ENCODE assay signal across 7 cellular contexts in genomic region chr2:87554678-87555077, GRCh38.
DNase-seq lines count a peak whose midpoint lies in the region; ATAC-seq and TF ChIP-seq lines count a peak whose summit lies in the region.
"Not testable (repeated sequence)": the region's sequence is repeated elsewhere in the genome, so short reads cannot be mapped to it uniquely, and the experiment has no call there.

No MANE protein-coding gene starts in this region.

- not testable (repeated sequence) for H3K27me3 ChIP-seq in IMR-90 (ENCODE audit: control insufficient read depth, insufficient read depth, low read length)

- H2AK9ac ChIP-seq in IMR-90 (replicated peaks; ENCODE audit: low read depth, low read length, poor library complexity): not testable (repeated sequence)

- TF ChIP-seq POLR2A in IMR-90 (IDR thresholded peaks at IDR 0.05; ENCODE audit: low read depth, low read length): not testable (repeated sequence)

- dilution Hi-C loops in IMR-90 (cut with HindIII; ENCODE audit: low sequenced_read_pairs, unreplicated experiment): not testable (repeated sequence)

- not testable (repeated sequence) for H2AK5ac ChIP-seq in IMR-90 (ENCODE audit: low read depth, low read length)

- not testable (repeated sequence) for H3K4me3 Mint-ChIP-seq in activated B cell treated with CpG ODN at 0.5 μM for 24 hours; activated CD4-positive, alpha-beta T cell treated with anti-CD3 and anti-CD28 coated beads, Interleukin-2, amount 10 ng/mL, durations not matched to agents 24 days and 14 days; activated T-cell treated with anti-CD3 and anti-CD28 coated beads, Interleukin-2, amount 50 U/mL, for 72 hours; activated naive CD8-positive, alpha-beta T cell treated with anti-CD3 and anti-CD28 coated beads, Interleukin-2, amount 50 U/mL, for 24 hours; stimulated activated effector memory CD8-positive, alpha-beta T cell treated with anti-CD3 and anti-CD28 coated beads, Interleukin-12 subunit alpha, Interleukin-12 subunit beta, amount 100 ng/mL, for 72 hours

- not testable (repeated sequence) for H3K4me1 Mint-ChIP-seq in activated B cell treated with CpG ODN at 0.5 μM for 24 hours; activated CD4-positive, alpha-beta T cell treated with anti-CD3 and anti-CD28 coated beads, Interleukin-2, amount 10 ng/mL, durations not matched to agents 24 days and 14 days; activated T-cell treated with anti-CD3 and anti-CD28 coated beads, Interleukin-2, amount 50 U/mL, for 72 hours (ENCODE audit: low read depth); stimulated activated effector memory CD8-positive, alpha-beta T cell treated with anti-CD3 and anti-CD28 coated beads, Interleukin-12 subunit alpha, Interleukin-12 subunit beta, amount 100 ng/mL, for 72 hours
- H3K4me1 Mint-ChIP-seq in activated naive CD8-positive, alpha-beta T cell treated with anti-CD3 and anti-CD28 coated beads, Interleukin-2, amount 50 U/mL, for 24 hours: peaks cover 23% of the 10 kb centered on the region

- POLR2A ChIA-PET in IMR-90 (lab: Charles Lee; ENCODE audit: unreplicated experiment); activated B cell treated with CpG ODN at 0.5 μM for 24 hours (lab: Charles Lee): not testable (repeated sequence)

- H3K4me1 ChIP-seq in IMR-90 (ENCODE audit: control insufficient read depth, insufficient read depth, low read length): not testable (repeated sequence)

- H3K27ac Mint-ChIP-seq in activated B cell treated with CpG ODN at 0.5 μM for 24 hours; activated CD4-positive, alpha-beta T cell treated with anti-CD3 and anti-CD28 coated beads, Interleukin-2, amount 10 ng/mL, durations not matched to agents 24 days and 14 days; activated T-cell treated with anti-CD3 and anti-CD28 coated beads, Interleukin-2, amount 50 U/mL, for 72 hours; activated naive CD8-positive, alpha-beta T cell treated with anti-CD3 and anti-CD28 coated beads, Interleukin-2, amount 50 U/mL, for 24 hours; stimulated activated effector memory CD8-positive, alpha-beta T cell treated with anti-CD3 and anti-CD28 coated beads, Interleukin-12 subunit alpha, Interleukin-12 subunit beta, amount 100 ng/mL, for 72 hours: not testable (repeated sequence)

- H3K4ac ChIP-seq in IMR-90 (ENCODE audit: low read depth, low read length): not testable (repeated sequence)

- in situ Hi-C loops in IMR-90 (cut with MboI; ENCODE audit: low sequenced_read_pairs): not testable (repeated sequence)

- not testable (repeated sequence) for H2BK20ac ChIP-seq in IMR-90 (ENCODE audit: low read depth, low read length)

- not testable (repeated sequence) for H3K9me3 Mint-ChIP-seq in activated B cell treated with CpG ODN at 0.5 μM for 24 hours; activated CD4-positive, alpha-beta T cell treated with anti-CD3 and anti-CD28 coated beads, Interleukin-2, amount 10 ng/mL, durations not matched to agents 24 days and 14 days; activated T-cell treated with anti-CD3 and anti-CD28 coated beads, Interleukin-2, amount 50 U/mL, for 72 hours; activated naive CD8-positive, alpha-beta T cell treated with anti-CD3 and anti-CD28 coated beads, Interleukin-2, amount 50 U/mL, for 24 hours; stimulated activated effector memory CD8-positive, alpha-beta T cell treated with anti-CD3 and anti-CD28 coated beads, Interleukin-12 subunit alpha, Interleukin-12 subunit beta, amount 100 ng/mL, for 72 hours

- H3K56ac ChIP-seq in IMR-90 (ENCODE audit: extremely low read depth, insufficient read depth, low read length): not testable (repeated sequence)

- not testable (repeated sequence) for H3K23ac ChIP-seq in IMR-90 (ENCODE audit: low read depth, low read length)

- BruUV-seq in IMR-90 (replicated peaks; lab: Mats Ljungman, UMichigan): not testable (repeated sequence)

- not testable (repeated sequence) for H4K20me1 ChIP-seq in IMR-90 (ENCODE audit: insufficient read depth, low read length)

- H3K18ac ChIP-seq in IMR-90 (ENCODE audit: low read depth, low read length): not testable (repeated sequence)

- H3K14ac ChIP-seq in IMR-90 (replicated peaks; ENCODE audit: low read depth, low read length): not testable (repeated sequence)

- not testable (repeated sequence) for H3K27me3 Mint-ChIP-seq in activated B cell treated with CpG ODN at 0.5 μM for 24 hours; activated CD4-positive, alpha-beta T cell treated with anti-CD3 and anti-CD28 coated beads, Interleukin-2, amount 10 ng/mL, durations not matched to agents 24 days and 14 days; activated T-cell treated with anti-CD3 and anti-CD28 coated beads, Interleukin-2, amount 50 U/mL, for 72 hours (ENCODE audit: low read depth); activated naive CD8-positive, alpha-beta T cell treated with anti-CD3 and anti-CD28 coated beads, Interleukin-2, amount 50 U/mL, for 24 hours

- not testable (repeated sequence) for H3K4me2 ChIP-seq in IMR-90 (ENCODE audit: low read depth, low read length)

- H4K91ac ChIP-seq in IMR-90 (ENCODE audit: insufficient read depth, low read depth, low read length): not testable (repeated sequence)

- CTCF ChIA-PET in IMR-90 (lab: Yijun Ruan, JAX); activated B cell treated with CpG ODN at 0.5 μM for 24 hours (lab: Charles Lee): not testable (repeated sequence)

- H3K36me3 ChIP-seq in IMR-90 (ENCODE audit: control insufficient read depth, insufficient read depth, low read length): not testable (repeated sequence)

- not testable (repeated sequence) for H2BK5ac ChIP-seq in IMR-90 (ENCODE audit: low read depth, low read length, poor library complexity, severe bottlenecking)

- not testable (repeated sequence) for DNase-seq in IMR-90; activated B cell treated with CpG ODN at 0.5 μM for 24 hours; activated T-cell treated with anti-CD3 and anti-CD28 coated beads, Interleukin-2, amount 50 U/mL, for 72 hours; activated naive CD8-positive, alpha-beta T cell treated with anti-CD3 and anti-CD28 coated beads, Interleukin-2, amount 50 U/mL, for 24 hours; stimulated activated effector memory CD8-positive, alpha-beta T cell treated with anti-CD3 and anti-CD28 coated beads, Interleukin-12 subunit alpha, Interleukin-12 subunit beta, amount 100 ng/mL, for 72 hours (ENCODE audit: low spot score in 2 of 2); stimulated activated naive CD8-positive, alpha-beta T cell treated with anti-CD3 and anti-CD28 coated beads, Interleukin-15, Interleukin-2, amounts not matched to agents 100 U/mL and 50 U/mL, for 24 hours
- peak; percentile 37 for DNase-seq in activated CD4-positive, alpha-beta T cell treated with anti-CD3 and anti-CD28 coated beads, Interleukin-2, amount 10 ng/mL, durations not matched to agents 24 days and 14 days

- not testable (repeated sequence) for TF ChIP-seq CTCF in IMR-90 (conservative IDR thresholded peaks at IDR 0.05; ENCODE audit: low read depth, low read length); activated B cell treated with CpG ODN at 0.5 μM for 24 hours (IDR thresholded peaks at IDR 0.05)

- not testable (repeated sequence) for H3K9me3 ChIP-seq in IMR-90 (ENCODE audit: control insufficient read depth, insufficient read depth, low read length)

- not testable (repeated sequence) for H3K79me1 ChIP-seq in IMR-90 (ENCODE audit: low read depth in 1 of 2, low read length in 2 of 2)

- intact Hi-C loops in IMR-90 (cut with micrococcal nuclease); activated B cell treated with CpG ODN at 0.5 μM for 24 hours (cut with micrococcal nuclease); activated CD4-positive, alpha-beta T cell treated with anti-CD3 and anti-CD28 coated beads, Interleukin-2, amount 10 ng/mL, durations not matched to agents 24 days and 14 days (cut with micrococcal nuclease): not testable (repeated sequence)

- H4K5ac ChIP-seq in IMR-90 (ENCODE audit: low read depth, low read length): not testable (repeated sequence)

- H4K8ac ChIP-seq in IMR-90 (ENCODE audit: low read depth in 2 of 2, low read length in 2 of 2): not testable (repeated sequence)

- not testable (repeated sequence) for H3K9ac ChIP-seq in IMR-90 (ENCODE audit: low read depth, low read length)

- not testable (repeated sequence) for H3K9me1 ChIP-seq in IMR-90 (ENCODE audit: insufficient read depth, low read length)

- TF ChIP-seq RAD21 in IMR-90 (IDR thresholded peaks at IDR 0.05; ENCODE audit: low read length): not testable (repeated sequence)

- not testable (repeated sequence) for H2BK120ac ChIP-seq in IMR-90 (ENCODE audit: low read depth, low read length)

- not testable (repeated sequence) for H3K36me3 Mint-ChIP-seq in activated B cell treated with CpG ODN at 0.5 μM for 24 hours (ENCODE audit: low read depth); activated T-cell treated with anti-CD3 and anti-CD28 coated beads, Interleukin-2, amount 50 U/mL, for 72 hours (ENCODE audit: insufficient read depth in 2 of 2); activated naive CD8-positive, alpha-beta T cell treated with anti-CD3 and anti-CD28 coated beads, Interleukin-2, amount 50 U/mL, for 24 hours (ENCODE audit: low read depth); stimulated activated effector memory CD8-positive, alpha-beta T cell treated with anti-CD3 and anti-CD28 coated beads, Interleukin-12 subunit alpha, Interleukin-12 subunit beta, amount 100 ng/mL, for 72 hours
- peaks cover 11% of the 10 kb centered on the region for H3K36me3 Mint-ChIP-seq in activated CD4-positive, alpha-beta T cell treated with anti-CD3 and anti-CD28 coated beads, Interleukin-2, amount 10 ng/mL, durations not matched to agents 24 days and 14 days (ENCODE audit: low read depth)

- not testable (repeated sequence) for H3K4me3 ChIP-seq in IMR-90 (ENCODE audit: insufficient read depth, low read depth, low read length)

- H3K27ac ChIP-seq in IMR-90 (ENCODE audit: insufficient read depth, low read length): not testable (repeated sequence)

- not testable (repeated sequence) for H2AFZ ChIP-seq in IMR-90 (replicated peaks; ENCODE audit: low read length, poor library complexity)

- no CpG with 5 or more reads among the region's 4 CpGs for WGBS in IMR-90 (ENCODE audit: extremely low coverage in 2 of 2, insufficient read length in 1 of 2), 2 experiments

- peak; percentile 32; the same call in 1 of the 2 replicates for ATAC-seq in IMR-90 (ENCODE audit: low read depth)
- peak; percentile 21 for ATAC-seq in activated B cell treated with CpG ODN at 0.5 μM for 24 hours (ENCODE audit: low read depth)
- ATAC-seq in activated T-cell treated with anti-CD3 and anti-CD28 coated beads, Interleukin-2, amount 50 U/mL, for 72 hours (replicated peaks in 1 of 2): peak; percentile 53 to 67
- peak; percentile 86 for ATAC-seq in activated naive CD8-positive, alpha-beta T cell treated with anti-CD3 and anti-CD28 coated beads, Interleukin-2, amount 50 U/mL, for 24 hours
- peak; percentile 63 for ATAC-seq in stimulated activated effector memory CD8-positive, alpha-beta T cell treated with anti-CD3 and anti-CD28 coated beads, Interleukin-12 subunit alpha, Interleukin-12 subunit beta, amount 100 ng/mL, for 72 hours
- ATAC-seq in stimulated activated naive CD8-positive, alpha-beta T cell treated with anti-CD3 and anti-CD28 coated beads, Interleukin-15, Interleukin-2, amounts not matched to agents 100 U/mL and 50 U/mL, for 24 hours: peak; percentile 78

- not testable (repeated sequence) for H2BK15ac ChIP-seq in IMR-90 (ENCODE audit: low read depth, low read length)

Comparison
In these comparisons a context has a peak if more than half of its experiments do, and no peak if none do; other contexts are left out.
1. ATAC-seq: peak in every context shown above with its lines; median percentile 86 in activated naive CD8-positive, alpha-beta T cell treated with anti-CD3 and anti-CD28 coated beads, Interleukin-2, amount 50 U/mL, for 24 hours; 78 in stimulated activated naive CD8-positive, alpha-beta T cell treated with anti-CD3 and anti-CD28 coated beads, Interleukin-15, Interleukin-2, amounts not matched to agents 100 U/mL and 50 U/mL, for 24 hours; 63 in stimulated activated effector memory CD8-positive, alpha-beta T cell treated with anti-CD3 and anti-CD28 coated beads, Interleukin-12 subunit alpha, Interleukin-12 subunit beta, amount 100 ng/mL, for 72 hours; 60 in activated T-cell treated with anti-CD3 and anti-CD28 coated beads, Interleukin-2, amount 50 U/mL, for 72 hours; 32 in IMR-90; 21 in activated B cell treated with CpG ODN at 0.5 μM for 24 hours.